36 cellular contexts compared by ENCODE assay signal in genomic region chrX:146755214-146755613, GRCh38. TPM values are rescaled to one million over a fixed set of nuclear protein-coding genes. Genes with fewer than 3 reads are reported as not detected.
"Had no signal": no experiment of that assay in that cellular context is flagged by ENCODE, and none has a peak within 500 bp of the region (broad histone marks: within the 10 kb centered on the region; RNA-seq: fewer than 3 reads in every experiment).

No MANE protein-coding gene starts in this region.

- DNase-seq: activated CD4-positive, alpha-beta T cell treated with anti-CD3 and anti-CD28 coated beads for 48 hours; activated CD4-positive, CD25-positive, alpha-beta regulatory T cell treated with anti-CD3 and anti-CD28 coated beads, Interleukin-2, amount 50 U/mL, for 72 hours; activated CD8-positive, alpha-beta T cell treated with anti-CD3 and anti-CD28 coated beads for 36 hours; activated effector memory CD4-positive, alpha-beta T cell treated with anti-CD3 and anti-CD28 coated beads, Interleukin-2, amount 50 U/mL, for 16 hours; activated naive CD4-positive, alpha-beta T cell; activated naive CD4-positive, alpha-beta T cell treated with anti-CD3 and anti-CD28 coated beads, Interleukin-2, amount 50 U/mL, for 16 hours; activated naive CD8-positive, alpha-beta T cell treated with anti-CD3 and anti-CD28 coated beads for 36 hours; activated T-cell treated with anti-CD3 and anti-CD28 coated beads, Interleukin-2, amount 50 U/mL, for 1 hour; activated T-cell treated with anti-CD3 and anti-CD28 coated beads, Interleukin-2, amount 50 U/mL, for 72 hours; amniotic stem cell; body of pancreas; NCI-H1105; NCI-H1436; NCI-H1694; NCI-H1930; NCI-H2081 treated with DMSO at 0.1 percent for 48 hours; NCI-H345; NCI-H524 treated with DMSO at 0.1 percent for 48 hours; NK-92 treated with Interleukin-12 subunit alpha and Interleukin-12 subunit beta, amount 100 ng/mL, for 24 hours; PC-3; Peyer's patch; RPMI8226; SHP77 treated with DMSO at 0.1 percent for 48 hours; SK-N-SH had no signal

- H3K27me3 ChIP-seq: ascending aorta, body of pancreas, breast epithelium, Peyer's patch, SJSA1 had no signal

- H3K4me1 Mint-ChIP-seq: activated naive CD8-positive, alpha-beta T cell treated with anti-CD3 and anti-CD28 coated beads for 36 hours; activated T-helper 17 cell treated with anti-CD3 and anti-CD28 coated beads, Interleukin-2, amount 50 U/mL, for 72 hours had no signal

- H3K9me3 ChIP-seq: ascending aorta, body of pancreas, Peyer's patch, SJSA1, SK-N-SH had no signal

- ATAC-seq: activated CD8-positive, alpha-beta T cell treated with anti-CD3 and anti-CD28 coated beads for 36 hours; activated T-cell treated with anti-CD3 and anti-CD28 coated beads, Interleukin-2, amount 50 U/mL, for 72 hours; activated T-helper 17 cell treated with anti-CD3 and anti-CD28 coated beads, Interleukin-2, amount 50 U/mL, for 72 hours; body of pancreas; K562; PC-3 had no signal

- H3K4me3 Mint-ChIP-seq: activated CD8-positive, alpha-beta T cell treated with anti-CD3 and anti-CD28 coated beads for 36 hours; activated naive CD8-positive, alpha-beta T cell treated with anti-CD3 and anti-CD28 coated beads for 36 hours; activated T-cell treated with anti-CD3 and anti-CD28 coated beads, Interleukin-2, amount 50 U/mL, for 72 hours; activated T-helper 17 cell treated with anti-CD3 and anti-CD28 coated beads, Interleukin-2, amount 50 U/mL, for 72 hours; T-helper 1 cell treated with Interleukin-12 subunit alpha and Interleukin-12 subunit beta and Interleukin-4 antibody, amounts not matched to agents 30 μg/mL and 1 μg/mL, for 36 hours; T-helper 2 cell treated with Interferon-gamma antibody and Interleukin-4, amounts not matched to agents 5 μg/mL and 100 μg/mL, for 36 hours had no signal

- H3K27me3 Mint-ChIP-seq: activated CD8-positive, alpha-beta T cell treated with anti-CD3 and anti-CD28 coated beads for 36 hours; activated naive CD8-positive, alpha-beta T cell treated with anti-CD3 and anti-CD28 coated beads for 36 hours; activated T-helper 17 cell treated with anti-CD3 and anti-CD28 coated beads, Interleukin-2, amount 50 U/mL, for 72 hours had no signal

- H3K4me3 ChIP-seq: ascending aorta, body of pancreas, breast epithelium, K562, Peyer's patch, SJSA1 had no signal

- H3K36me3 ChIP-seq: ascending aorta, breast epithelium, Peyer's patch, SJSA1 had no signal

- H3K27ac Mint-ChIP-seq: activated CD8-positive, alpha-beta T cell treated with anti-CD3 and anti-CD28 coated beads for 36 hours; activated naive CD8-positive, alpha-beta T cell treated with anti-CD3 and anti-CD28 coated beads for 36 hours; activated T-cell treated with anti-CD3 and anti-CD28 coated beads, Interleukin-2, amount 50 U/mL, for 72 hours; activated T-helper 17 cell treated with anti-CD3 and anti-CD28 coated beads, Interleukin-2, amount 50 U/mL, for 72 hours; T-helper 1 cell treated with Interleukin-12 subunit alpha and Interleukin-12 subunit beta and Interleukin-4 antibody, amounts not matched to agents 30 μg/mL and 1 μg/mL, for 36 hours; T-helper 2 cell treated with Interferon-gamma antibody and Interleukin-4, amounts not matched to agents 5 μg/mL and 100 μg/mL, for 36 hours had no signal

- H3K36me3 Mint-ChIP-seq: activated naive CD8-positive, alpha-beta T cell treated with anti-CD3 and anti-CD28 coated beads for 36 hours had no signal

- H3K9me3 Mint-ChIP-seq: activated naive CD8-positive, alpha-beta T cell treated with anti-CD3 and anti-CD28 coated beads for 36 hours had no signal

- H3K4me1 ChIP-seq: ascending aorta, body of pancreas, breast epithelium, Peyer's patch, SJSA1 had no signal

- H3K27ac ChIP-seq: ascending aorta, body of pancreas, breast epithelium, Peyer's patch, SJSA1 had no signal

- FAIRE-seq: K562, TTC549 had no signal

RNA-seq across cellular contexts. Expression of gene CXorf51B, which starts 54.4 kb away (rescaled TPM):
- total RNA-seq: activated CD8-positive, alpha-beta memory T cell treated with anti-CD3 and anti-CD28 coated beads for 36 hours; activated CD8-positive, alpha-beta T cell treated with anti-CD3 and anti-CD28 coated beads for 36 hours; activated naive CD8-positive, alpha-beta T cell treated with anti-CD3 and anti-CD28 coated beads for 36 hours; activated T-cell treated with anti-CD3 and anti-CD28 coated beads, Interleukin-2, amount 50 U/mL, for 72 hours; activated T-helper 17 cell treated with anti-CD3 and anti-CD28 coated beads, Interleukin-2, amount 50 U/mL, for 72 hours; ascending aorta; body of pancreas; breast epithelium; cardiac septum; K562; M059J; NCI-H460; PC-3; Peyer's patch; SJSA1 had no signal
- polyA plus RNA-seq: K562, SK-N-SH had no signal

RNA-seq across cellular contexts. Expression of gene CXorf51A, which starts 59.3 kb away (rescaled TPM):
- total RNA-seq: activated CD8-positive, alpha-beta memory T cell treated with anti-CD3 and anti-CD28 coated beads for 36 hours; activated CD8-positive, alpha-beta T cell treated with anti-CD3 and anti-CD28 coated beads for 36 hours; activated naive CD8-positive, alpha-beta T cell treated with anti-CD3 and anti-CD28 coated beads for 36 hours; activated T-cell treated with anti-CD3 and anti-CD28 coated beads, Interleukin-2, amount 50 U/mL, for 72 hours; activated T-helper 17 cell treated with anti-CD3 and anti-CD28 coated beads, Interleukin-2, amount 50 U/mL, for 72 hours; ascending aorta; body of pancreas; breast epithelium; cardiac septum; K562; M059J; NCI-H460; PC-3; Peyer's patch; SJSA1 had no signal
- polyA plus RNA-seq: K562, SK-N-SH had no signal
